Comparison of ENCODE assay signal across 32 cellular contexts in the genomic region with DNA sequence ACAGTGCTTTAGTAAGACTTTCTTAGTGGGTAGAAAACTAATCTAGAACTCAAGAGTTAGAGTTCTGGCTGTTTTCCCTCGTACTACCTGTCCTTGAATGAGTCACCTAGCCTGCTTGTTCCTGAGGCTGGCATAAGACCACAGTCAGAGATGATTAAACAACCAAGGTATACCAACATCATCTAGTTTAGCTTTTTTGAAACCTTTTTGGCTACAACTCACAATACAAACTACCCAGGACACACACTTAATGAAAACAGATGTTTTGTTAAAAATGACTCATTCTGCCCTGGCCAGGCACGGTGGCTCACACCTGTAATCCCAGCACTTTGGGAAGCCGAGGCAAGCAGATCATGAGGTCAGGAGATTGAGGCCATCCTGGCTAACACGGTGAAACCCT. TPM values are rescaled to one million over a fixed set of nuclear protein-coding genes. Genes with fewer than 3 reads are reported as not detected.
DNase-seq lines count a peak whose midpoint lies in the region; ATAC-seq and TF ChIP-seq lines count a peak whose summit lies in the region.
"Had no signal": no experiment of that assay in that cellular context is flagged by ENCODE, and none has a peak within 500 bp of the region (broad histone marks: within the 10 kb centered on the region; RNA-seq: fewer than 3 reads in every experiment).

No MANE protein-coding gene starts in this region.

- H3K9me3 ChIP-seq in breast epithelium, result no peaks in the 10 kb centered on the region
- no peaks in the 10 kb centered on the region for H3K9me3 ChIP-seq in left lung
- no peaks in the 10 kb centered on the region for H3K9me3 ChIP-seq in heart right ventricle
- H3K9me3 ChIP-seq: A549, Peyer's patch had no signal

- peaks cover 0 to 8% of the 10 kb centered on the region in 2 donors for H3K4me1 ChIP-seq in breast epithelium
- peaks cover 0 to 15% of the 10 kb centered on the region in 2 donors for H3K4me1 ChIP-seq in left lung
- H3K4me1 ChIP-seq in heart right ventricle, result peaks cover 0 to 17% (median 12%) of the 10 kb centered on the region in 9 donors

- H3K27ac Mint-ChIP-seq in MCF 10A (ENCODE audit: low read depth, unreplicated experiment), result peak overlapping the region; percentile 27
- H3K27ac Mint-ChIP-seq: activated naive CD8-positive, alpha-beta T cell treated with anti-CD3 and anti-CD28 coated beads for 36 hours; nephron progenitor cell; stimulated activated memory B cell treated with anti-CD40 and anti-IgM and Interleukin-4, amounts not matched to agents 10 μg/mL and 1 μg/mL and 100 μg/mL, for 72 hours; T-helper 2 cell treated with Interferon-gamma antibody and Interleukin-4, amounts not matched to agents 5 μg/mL and 100 μg/mL, for 36 hours had no signal

- peak overlapping the region in 1 of 2 donors; percentile 50 for H3K27ac ChIP-seq in breast epithelium
- no peak overlapping the region for H3K27ac ChIP-seq in left lung
- H3K27ac ChIP-seq in heart right ventricle, result no peak overlapping the region
- H3K27ac ChIP-seq: A549, cardiac muscle cell, Peyer's patch had no signal

- DNase-seq in MCF 10A (ENCODE audit: unreplicated experiment) (peak; percentile 62), breast epithelium (ENCODE audit: low spot score in 2 of 2) (no peak), epithelial cell of esophagus (ENCODE audit: low read depth) (peak; percentile 81), left lung (no peak), NCI-H187 treated with DMSO at 0.1 percent for 48 hours (lab: John Stamatoyannopoulos, UW) (no peak), NCI-H524 (lab: John Stamatoyannopoulos, UW) (no peak), NCI-H2081 (lab: John Stamatoyannopoulos, UW) (no peak), heart right ventricle (no peak)
- DNase-seq: activated CD4-positive, alpha-beta T cell treated with anti-CD3 and anti-CD28 coated beads for 1 hour; activated gamma-delta T cell; activated naive CD8-positive, alpha-beta T cell treated with anti-CD3 and anti-CD28 coated beads for 36 hours; anterior cingulate cortex; CD4-positive, alpha-beta memory T cell; effector CD4-positive, alpha-beta T cell; erythroblast; head of caudate nucleus; kidney glomerular epithelial cell; MM.1S; NCI-H1417 treated with DMSO at 0.1 percent for 48 hours; NCI-H2081 treated with DMSO at 0.1 percent for 48 hours; NCI-H2227 treated with DMSO at 0.1 percent for 48 hours; NCI-H69; nephron progenitor cell; Peyer's patch; substantia nigra had no signal

- no peaks in the 10 kb centered on the region for H3K27me3 ChIP-seq in breast epithelium
- no peaks in the 10 kb centered on the region for H3K27me3 ChIP-seq in left lung
- no peaks in the 10 kb centered on the region for H3K27me3 ChIP-seq in heart right ventricle
- H3K27me3 ChIP-seq: cardiac muscle cell, Peyer's patch had no signal

- H3K36me3 Mint-ChIP-seq in MCF 10A (ENCODE audit: insufficient read depth, unreplicated experiment), result peaks cover 42% of the 10 kb centered on the region

- peak; percentile 28 for ATAC-seq in left lung
- ATAC-seq in heart right ventricle, result no peak
- ATAC-seq: A549; GM12878; K562; stimulated activated memory B cell treated with anti-CD40 and anti-IgM and Interleukin-4, amounts not matched to agents 10 μg/mL and 1 μg/mL and 100 μg/mL, for 72 hours had no signal

- CTCF ChIA-PET in MCF 10A (lab: Yijun Ruan, JAX), result no interaction called here

- 87 to 92% methylated on average over 4 of the region's 4 CpGs for WGBS in heart right ventricle, 2 donors

- peaks cover 10% of the 10 kb centered on the region for H3K4me1 Mint-ChIP-seq in MCF 10A (ENCODE audit: insufficient read depth, unreplicated experiment)

- no peaks in the 10 kb centered on the region for H3K27me3 Mint-ChIP-seq in MCF 10A (ENCODE audit: insufficient read depth, unreplicated experiment)
- H3K27me3 Mint-ChIP-seq: activated naive CD8-positive, alpha-beta T cell treated with anti-CD3 and anti-CD28 coated beads for 36 hours; CD4-positive, alpha-beta memory T cell; stimulated activated memory B cell treated with anti-CD40 and anti-IgM and Interleukin-4, amounts not matched to agents 10 μg/mL and 1 μg/mL and 100 μg/mL, for 72 hours had no signal

- intact Hi-C loops in MCF 10A (cut with micrococcal nuclease) (loop anchor here (10.0 kb wide), 1 partner anchor 380 kb away; no protein-coding TSS in a partner anchor), breast epithelium (cut with DNase I; ENCODE audit: low total_unique reads) (no loop called here), left lung (cut with DNase I) (no loop called here), heart right ventricle (cut with DNase I) (no loop called here)

- TF ChIP-seq CTCF in MCF 10A (IDR thresholded peaks at IDR 0.05; ENCODE audit: unreplicated experiment) (no peak), breast epithelium (IDR thresholded peaks at IDR 0.05) (no peak), epithelial cell of esophagus (IDR thresholded peaks at IDR 0.05; ENCODE audit: insufficient read depth, low read depth, low read length, missing control alignments) (no peak), left lung (IDR thresholded peaks at IDR 0.05) (no peak), heart right ventricle (IDR thresholded peaks at IDR 0.05) (no peak)

- no peak overlapping the region for H3K4me3 Mint-ChIP-seq in MCF 10A (ENCODE audit: unreplicated experiment)
- H3K4me3 Mint-ChIP-seq: activated naive CD8-positive, alpha-beta T cell treated with anti-CD3 and anti-CD28 coated beads for 36 hours; CD4-positive, alpha-beta memory T cell; nephron progenitor cell; stimulated activated memory B cell treated with anti-CD40 and anti-IgM and Interleukin-4, amounts not matched to agents 10 μg/mL and 1 μg/mL and 100 μg/mL, for 72 hours; T-helper 2 cell treated with Interferon-gamma antibody and Interleukin-4, amounts not matched to agents 5 μg/mL and 100 μg/mL, for 36 hours had no signal

- BruUV-seq in MCF 10A (replicated peaks; lab: Mats Ljungman, UMichigan), result no TSS peak

- H3K36me3 ChIP-seq in breast epithelium, result no peaks in the 10 kb centered on the region
- peaks cover 0 to 27% of the 10 kb centered on the region in 2 donors for H3K36me3 ChIP-seq in left lung
- H3K36me3 ChIP-seq in heart right ventricle, result peaks cover 0 to 50% (median 14%) of the 10 kb centered on the region in 9 donors

- H3K4me3 ChIP-seq in breast epithelium, result no peak overlapping the region
- H3K4me3 ChIP-seq in epithelial cell of esophagus (ENCODE audit: low read length), result no peak overlapping the region
- no peak overlapping the region for H3K4me3 ChIP-seq in left lung
- no peak overlapping the region for H3K4me3 ChIP-seq in heart right ventricle
- H3K4me3 ChIP-seq: A549, cardiac muscle cell, GM12878, K562, lung, Peyer's patch had no signal

- TF ChIP-seq POLR2A in breast epithelium (IDR thresholded peaks at IDR 0.05), result no peak

- no peaks in the 10 kb centered on the region for H3K9me3 Mint-ChIP-seq in MCF 10A (ENCODE audit: unreplicated experiment)
- H3K9me3 Mint-ChIP-seq: activated naive CD8-positive, alpha-beta T cell treated with anti-CD3 and anti-CD28 coated beads for 36 hours; CD4-positive, alpha-beta memory T cell; nephron progenitor cell; stimulated activated memory B cell treated with anti-CD40 and anti-IgM and Interleukin-4, amounts not matched to agents 10 μg/mL and 1 μg/mL and 100 μg/mL, for 72 hours; T-helper 2 cell treated with Interferon-gamma antibody and Interleukin-4, amounts not matched to agents 5 μg/mL and 100 μg/mL, for 36 hours had no signal

- POLR2A ChIA-PET in MCF 10A (lab: Yijun Ruan, JAX), result no interaction called here

RNA-seq across cellular contexts. Expression of gene MCCC1, which starts 4.6 kb away (rescaled TPM):
- total RNA-seq in MCF 10A (2022) (38.8 and 40.5 TPM in 2 replicates), breast epithelium (10 to 100 TPM; 42.3 to 70.2 (median 47.6) TPM), left lung (10 to 100 TPM; 45.4 to 61.8 TPM), heart right ventricle (10 to 100 TPM; 34.9 to 62.9 (median 52.2) TPM)
- polyA plus RNA-seq in heart right ventricle, result 10 to 100 TPM; 28.9 to 31.5 TPM

Comparison
In these comparisons a context has a peak if more than half of its experiments do, and no peak if none do; other contexts are left out.
1. DNase-seq: peak in MCF 10A (single experiment) and epithelial cell of esophagus (single experiment); none in breast epithelium (0 of 2), left lung (0 of 2), NCI-H187 treated with DMSO at 0.1 percent for 48 hours (single experiment), NCI-H524 (0 of 2), NCI-H2081 (0 of 2) and heart right ventricle (0 of 2).